Comparison of ENCODE assay signal across 11 cellular contexts in genomic region chr15:39729500-39729899, GRCh38. TPM values are rescaled to one million over a fixed set of nuclear protein-coding genes. Genes with fewer than 3 reads are reported as not detected.
"Had no signal": no experiment of that assay in that cellular context is flagged by ENCODE, and none has a peak within 500 bp of the region (broad histone marks: within the 10 kb centered on the region; RNA-seq: fewer than 3 reads in every experiment).

No MANE protein-coding gene starts in this region.

- H3K36me3 Mint-ChIP-seq: IgD-negative memory B cell had no signal

- ATAC-seq: HepG2 had no signal

- H3K4me3 Mint-ChIP-seq: H9, HFFc6, IgD-negative memory B cell had no signal

- DNase-seq: GM23248, GOT3, H9, HCEC 1CT, Kasumi-1, KG1 had no signal

- H3K27ac ChIP-seq: GM23248, HL-60 had no signal

- FAIRE-seq: H54, HepG2 had no signal

- H3K9ac ChIP-seq: GM23248 had no signal

- H3K4me1 Mint-ChIP-seq: H9, IgD-negative memory B cell had no signal

- H3K4me3 ChIP-seq: GM23248 had no signal

- H3K27ac Mint-ChIP-seq: H9, HFFc6, IgD-negative memory B cell had no signal

- H2AFZ ChIP-seq: GM23248 had no signal

- H3K9me3 Mint-ChIP-seq: H9, HFFc6 had no signal

RNA-seq across cellular contexts. Expression of gene FSIP1, which starts 53.1 kb away (rescaled TPM):
- polyA plus RNA-seq: HepG2 had no signal
